8 cellular contexts compared by ENCODE assay signal in the genomic region with DNA sequence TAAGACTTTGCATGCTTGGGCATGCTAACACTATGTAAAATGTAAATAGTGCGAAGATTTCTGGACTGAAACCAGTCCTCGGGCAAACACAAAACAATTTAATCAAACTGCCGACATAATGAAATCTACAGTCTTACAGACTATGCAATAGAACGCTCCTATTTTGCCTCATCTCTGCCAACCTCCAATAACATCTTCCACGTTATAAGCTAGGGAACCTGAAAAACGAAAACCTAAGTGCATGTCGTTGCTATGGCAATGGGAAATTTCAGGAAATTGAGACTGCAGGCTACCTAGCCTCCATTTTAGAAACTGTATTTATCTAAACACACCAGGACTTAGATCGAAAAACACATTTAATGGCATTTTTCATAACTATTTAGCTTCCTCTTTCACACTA. TPM values are rescaled to one million over a fixed set of nuclear protein-coding genes. Genes with fewer than 3 reads are reported as not detected.
A peak's percentile ranks its signal among the peaks of the same experiment; 100 is the strongest.
DNase-seq lines count a peak whose midpoint lies in the region; ATAC-seq, FAIRE-seq and TF ChIP-seq lines count a peak whose summit lies in the region.

No MANE protein-coding gene starts in this region.

- H3K4me1 ChIP-seq in iPS-18a (ENCODE audit: control insufficient read depth, low read depth, low read length): peaks cover 21% of the 10 kb centered on the region
- peaks cover 33% of the 10 kb centered on the region for H3K4me1 ChIP-seq in smooth muscle cell (ENCODE audit: low read depth)

- H3K4me2 ChIP-seq in smooth muscle cell: peak overlapping the region; percentile 98

- peak overlapping the region; percentile 95 for H3K27ac ChIP-seq in iPS-18a (ENCODE audit: low read length)
- peak overlapping the region; percentile 71 for H3K27ac ChIP-seq in smooth muscle cell (ENCODE audit: low read depth)

- H3K9ac ChIP-seq in iPS-18a (ENCODE audit: low read length) (peak overlapping the region; percentile 99), smooth muscle cell (ENCODE audit: low read depth) (peak overlapping the region; percentile 92)

- H3K9me3 Mint-ChIP-seq in activated T-helper 17 cell treated with anti-CD3 and anti-CD28 coated beads, Interleukin-2, amount 50 U/mL, for 72 hours: no peaks in the 10 kb centered on the region

- peaks cover 55% of the 10 kb centered on the region for H3K36me3 Mint-ChIP-seq in activated T-helper 17 cell treated with anti-CD3 and anti-CD28 coated beads, Interleukin-2, amount 50 U/mL, for 72 hours (ENCODE audit: low read depth)

- peak overlapping the region; percentile 98 for H3K4me3 ChIP-seq in iPS-18a (ENCODE audit: low read length)
- H3K4me3 ChIP-seq in smooth muscle cell: peak overlapping the region; percentile 75

- no peaks in the 10 kb centered on the region for H3K27me3 ChIP-seq in iPS-18a (ENCODE audit: control insufficient read depth, insufficient read depth, low read length)
- no peaks in the 10 kb centered on the region for H3K27me3 ChIP-seq in smooth muscle cell (ENCODE audit: low read depth)

- no peak overlapping the region for H2AFZ ChIP-seq in smooth muscle cell (ENCODE audit: low read depth)

- peaks cover 49% of the 10 kb centered on the region for H4K20me1 ChIP-seq in smooth muscle cell (ENCODE audit: low read depth)

- ATAC-seq in activated T-helper 17 cell treated with anti-CD3 and anti-CD28 coated beads, Interleukin-2, amount 50 U/mL, for 72 hours (replicated peaks): no peak
- ATAC-seq in HG03025 (IDR thresholded peaks at IDR 0.05; ENCODE audit: low FRiP score, unreplicated experiment) (no peak), GM18870 (IDR thresholded peaks at IDR 0.05; ENCODE audit: unreplicated experiment) (no peak)

- H3K4me3 Mint-ChIP-seq in activated T-helper 17 cell treated with anti-CD3 and anti-CD28 coated beads, Interleukin-2, amount 50 U/mL, for 72 hours: peak overlapping the region; percentile 100

- DNase-seq in MV-4-11 (lab: John Stamatoyannopoulos, UW) (peak; percentile 43), smooth muscle cell (lab: John Stamatoyannopoulos, UW; ENCODE audit: unreplicated experiment) (no peak), mucosa of gallbladder (ENCODE audit: low spot score) (no peak)

- H3K27me3 Mint-ChIP-seq in activated T-helper 17 cell treated with anti-CD3 and anti-CD28 coated beads, Interleukin-2, amount 50 U/mL, for 72 hours: no peaks in the 10 kb centered on the region

- no peaks in the 10 kb centered on the region for H3F3A ChIP-seq in smooth muscle cell (ENCODE audit: low read depth)

- H3K9me3 ChIP-seq in iPS-18a (ENCODE audit: control insufficient read depth, low read depth, low read length): no peaks in the 10 kb centered on the region
- no peaks in the 10 kb centered on the region for H3K9me3 ChIP-seq in smooth muscle cell (replicated peaks; ENCODE audit: low read depth)

- H3K79me2 ChIP-seq in smooth muscle cell (ENCODE audit: low read depth): peaks cover 62% of the 10 kb centered on the region

- H3K36me3 ChIP-seq in iPS-18a (ENCODE audit: control insufficient read depth, low read depth, low read length) (peaks cover 2% of the 10 kb centered on the region), smooth muscle cell (ENCODE audit: low read depth) (no peaks in the 10 kb centered on the region)

- H3K4me1 Mint-ChIP-seq in activated T-helper 17 cell treated with anti-CD3 and anti-CD28 coated beads, Interleukin-2, amount 50 U/mL, for 72 hours: peaks cover 31% of the 10 kb centered on the region

- H3K27ac Mint-ChIP-seq in activated T-helper 17 cell treated with anti-CD3 and anti-CD28 coated beads, Interleukin-2, amount 50 U/mL, for 72 hours: peak overlapping the region; percentile 100

- peak; percentile 61 for FAIRE-seq in G401.6 (lab: Jason Lieb, UNC)

- WGBS in smooth muscle cell (ENCODE audit: low lambda C conversion rate): 3% methylated on average over 8 of the region's 8 CpGs

- no peak for TF ChIP-seq CTCF in smooth muscle cell (IDR thresholded peaks at IDR 0.05; ENCODE audit: borderline replicate concordance, insufficient read depth, poor library complexity, severe bottlenecking)

RNA-seq across cellular contexts. Expression of a gene that starts 1.1 kb away (rescaled TPM):
- total RNA-seq in activated T-helper 17 cell treated with anti-CD3 and anti-CD28 coated beads, Interleukin-2, amount 50 U/mL, for 72 hours: 10 to 100 TPM; 20.6 to 28.4 TPM
- total RNA-seq in smooth muscle cell (25.9 and 36.8 TPM in 2 replicates), mucosa of gallbladder (21.4 TPM)
- 30.4 and 31.0 TPM in 2 replicates for polyA plus RNA-seq in smooth muscle cell
